ENCODE assay signal across 8 cellular contexts in the genomic region with DNA sequence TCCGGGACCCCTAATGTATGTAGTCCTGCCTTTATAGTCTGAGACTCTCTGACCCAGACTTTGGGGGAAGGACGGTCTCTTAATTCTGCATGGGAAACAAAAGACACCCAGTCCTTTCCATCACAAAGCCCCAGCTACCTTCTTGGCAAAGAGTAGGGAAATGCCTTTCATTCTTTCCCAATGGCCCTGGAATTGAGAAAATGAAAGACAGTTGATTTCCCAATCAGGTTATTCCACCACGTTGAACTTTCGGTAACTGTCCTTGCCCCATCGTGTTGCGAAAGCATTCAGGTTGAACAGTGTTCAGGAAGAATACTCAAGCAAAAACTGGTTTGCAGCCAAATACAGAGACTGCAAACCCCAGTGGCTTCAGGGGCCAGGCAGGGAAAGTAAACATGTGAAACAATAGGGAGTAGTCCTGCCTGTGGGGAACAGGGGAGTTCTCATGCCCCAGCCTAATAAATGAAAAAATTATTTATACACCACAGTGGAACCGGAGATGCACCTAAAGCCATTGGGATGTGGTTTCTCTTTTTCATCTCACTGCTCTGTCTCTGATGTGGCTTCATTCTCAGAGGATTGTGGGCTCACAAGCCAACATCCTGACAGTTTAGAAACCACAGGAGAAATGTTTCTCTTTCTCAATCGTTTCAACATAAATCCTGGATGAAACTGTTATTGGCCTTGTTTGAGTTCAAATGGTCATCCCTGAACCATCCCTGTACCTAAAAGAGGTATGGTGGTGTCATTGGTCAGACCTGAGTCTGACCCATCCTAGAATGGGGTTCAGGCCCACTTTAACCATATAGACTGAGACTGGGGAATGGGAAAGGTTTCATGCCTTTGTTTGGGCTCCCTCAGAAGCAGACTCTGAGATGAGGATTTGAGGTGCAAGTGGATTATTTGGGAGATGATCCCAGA. TPM values are rescaled to one million over a fixed set of nuclear protein-coding genes. Genes with fewer than 3 reads are reported as not detected.
A peak's percentile ranks its signal among the peaks of the same experiment; 100 is the strongest.
DNase-seq lines count a peak whose midpoint lies in the region; ATAC-seq, FAIRE-seq and TF ChIP-seq lines count a peak whose summit lies in the region.

No MANE protein-coding gene starts in this region.

- peaks cover 45% of the 10 kb centered on the region for H3K4me1 Mint-ChIP-seq in neural crest cell

- no peaks in the 10 kb centered on the region for H3K27me3 ChIP-seq in esophagus squamous epithelium

- peak overlapping the region; percentile 76 to 91 (median 84) for H3K27ac ChIP-seq in esophagus squamous epithelium

- H3K4me1 ChIP-seq in esophagus squamous epithelium: peaks cover 42 to 98% (median 75%) of the 10 kb centered on the region in 3 donors

- H3K9me3 Mint-ChIP-seq in neural crest cell: no peaks in the 10 kb centered on the region

- intact Hi-C loops in esophagus squamous epithelium (cut with DNase I): no loop called here

- TF ChIP-seq CTCF in AG10803 (conservative IDR thresholded peaks at IDR 0.05; ENCODE audit: low read length) (no peak), esophagus squamous epithelium (IDR thresholded peaks at IDR 0.05) (peak in 1 of 6 experiments; percentile 7), neural crest cell (conservative IDR thresholded peaks at IDR 0.05) (no peak)

- no peaks in the 10 kb centered on the region for H3K36me3 Mint-ChIP-seq in neural crest cell (ENCODE audit: low read depth)

- peak; percentile 97 for DNase-seq in AG10803 (ENCODE audit: low read depth)
- peak; percentile 83 for DNase-seq in HT1080 (ENCODE audit: low read depth)
- DNase-seq in SW480 (ENCODE audit: low spot score): peak; percentile 100
- no peak for DNase-seq in esophagus squamous epithelium (lab: John Stamatoyannopoulos, UW)
- DNase-seq in neural crest cell (ENCODE audit: low read depth, low spot score): no peak
- no peak for DNase-seq in UCSD-AML1 (lab: John Stamatoyannopoulos, UW; ENCODE audit: unreplicated experiment)
- no peak for DNase-seq in GM12891 (ENCODE audit: insufficient read length, low spot score)

- H3K4me3 Mint-ChIP-seq in neural crest cell: no peak overlapping the region

- FAIRE-seq in GM12891 (lab: Jason Lieb, UNC): no peak

- H3K36me3 ChIP-seq in esophagus squamous epithelium: no peaks in the 10 kb centered on the region

- TF ChIP-seq POLR2A in esophagus squamous epithelium (IDR thresholded peaks at IDR 0.05) (peak in 1 of 4 donors; percentile 17), GM12891 (IDR thresholded peaks at IDR 0.05; ENCODE audit: low read depth, low read length) (no peak)

- H3K27me3 Mint-ChIP-seq in neural crest cell (ENCODE audit: low read depth): no peaks in the 10 kb centered on the region

- 16 to 19% methylated on average over 8 of the region's 8 CpGs for WGBS in esophagus squamous epithelium, 2 donors

- no peak for ATAC-seq in GM21390 (IDR thresholded peaks at IDR 0.05; ENCODE audit: unreplicated experiment)

- H3K4me3 ChIP-seq in AG10803 (ENCODE audit: low read length): no peak overlapping the region
- no peak overlapping the region for H3K4me3 ChIP-seq in esophagus squamous epithelium

- H3K27ac Mint-ChIP-seq in neural crest cell (ENCODE audit: unreplicated experiment): peak overlapping the region; percentile 12

- no peaks in the 10 kb centered on the region for H3K9me3 ChIP-seq in esophagus squamous epithelium

TF ChIP-seq in GM12891, 5 proteins besides CTCF, POLR2A, EP300 and RAD21:
- TF ChIP-seq SPI1 (IDR thresholded peaks at IDR 0.05; ENCODE audit: low read depth, low read length): no peak
- TF ChIP-seq POU2F2 (IDR thresholded peaks at IDR 0.05; ENCODE audit: low read depth, low read length): no peak
- TF ChIP-seq TAF1 (IDR thresholded peaks at IDR 0.05; ENCODE audit: low read depth, low read length): no peak
- TF ChIP-seq PAX5 (IDR thresholded peaks at IDR 0.05; ENCODE audit: insufficient read depth, low read length, severe bottlenecking): no peak
- TF ChIP-seq POLR2AphosphoS5 (IDR thresholded peaks at IDR 0.05; ENCODE audit: low read depth, low read length): no peak

RNA-seq across cellular contexts. Expression of a gene that starts 44.2 kb away (rescaled TPM):
- total RNA-seq in HT1080 (2014; rRNA removed; shearing (Covaris generic)): 9.0 and 12.6 TPM in 2 replicates
- polyA plus RNA-seq in HT1080 (2015; cell fraction: cytosol; rRNA removed): 5.1 and 5.7 TPM in 2 replicates
- 18.4 TPM in 2 replicates for polyA plus RNA-seq in HT1080 (2015; cell fraction: nucleus; rRNA removed)
- total RNA-seq in esophagus squamous epithelium (10 to 100 TPM; 11.5 to 14.1 (median 11.9) TPM), neural crest cell (9.1 and 9.7 TPM in 2 replicates)
- polyA plus RNA-seq in GM12891 (2012; ENCODE audit: low read depth, missing spikeins): 5.8 TPM

RNA-seq across cellular contexts. Expression of a gene that starts 54.8 kb away (rescaled TPM):
- 27.1 and 41.7 TPM in 2 replicates for total RNA-seq in HT1080 (2014; rRNA removed; shearing (Covaris generic))
- 42.3 and 52.9 TPM in 2 replicates for polyA plus RNA-seq in HT1080 (2015; cell fraction: cytosol; rRNA removed)
- polyA plus RNA-seq in HT1080 (2015; cell fraction: nucleus; rRNA removed): 23.5 and 24.7 TPM in 2 replicates
- total RNA-seq in esophagus squamous epithelium (10 to 100 TPM; 24.1 to 34.2 (median 25.7) TPM), neural crest cell (48.9 and 49.0 TPM in 2 replicates)
- 7.5 TPM for polyA plus RNA-seq in GM12891 (2012; ENCODE audit: low read depth, missing spikeins)

Comparison
In these comparisons a context has a peak if more than half of its experiments do, and no peak if none do; other contexts are left out.
1. DNase-seq: peak in AG10803 (single experiment), HT1080 (single experiment) and SW480 (single experiment); none in esophagus squamous epithelium (single experiment), neural crest cell (single experiment), UCSD-AML1 (single experiment) and GM12891 (single experiment).